Comparison of ENCODE assay signal across 10 cellular contexts in genomic region chr7:49773082-49773938, GRCh38. TPM values are rescaled to one million over a fixed set of nuclear protein-coding genes. Genes with fewer than 3 reads are reported as not detected.
DNase-seq lines count a peak whose midpoint lies in the region; ATAC-seq and TF ChIP-seq lines count a peak whose summit lies in the region.
"Had no signal": no experiment of that assay in that cellular context is flagged by ENCODE, and none has a peak within 500 bp of the region (broad histone marks: within the 10 kb centered on the region; RNA-seq: fewer than 3 reads in every experiment).

VWC2 (plus strand) TSS chr7:49773638; CDS start chr7:49775436, 1,798 bp downstream.

- peak; percentile 44 for DNase-seq in GM13976 (ENCODE audit: low spot score)
- no peak for DNase-seq in activated B cell treated with CpG ODN at 0.5 μM for 24 hours
- DNase-seq in gastrocnemius medialis, result no peak
- DNase-seq in stimulated activated CD4-positive, alpha-beta T cell treated with anti-CD3 and anti-CD28 coated beads, Interleukin-4, amount 100 ng/mL, for 24 hours, result no peak
- DNase-seq in activated CD4-positive, alpha-beta memory T cell treated with anti-CD3 and anti-CD28 coated beads for 36 hours, result no peak
- DNase-seq: IMR-90 had no signal

- ATAC-seq in activated B cell treated with CpG ODN at 0.5 μM for 24 hours (ENCODE audit: low read depth) (no peak), gastrocnemius medialis (no peak), HG02885 (IDR thresholded peaks at IDR 0.05; ENCODE audit: poor library complexity, unreplicated experiment) (no peak), HG03460 (IDR thresholded peaks at IDR 0.05; ENCODE audit: unreplicated experiment) (no peak)

- intact Hi-C loops in activated B cell treated with CpG ODN at 0.5 μM for 24 hours (cut with micrococcal nuclease) (no loop called here), gastrocnemius medialis (cut with DNase I; ENCODE audit: low total_unique reads) (no loop called here)
- intact Hi-C loops in activated CD4-positive, alpha-beta memory T cell treated with anti-CD3 and anti-CD28 coated beads for 36 hours (cut with micrococcal nuclease), result no loop called here

- in situ Hi-C loops in GM13976 (cut with MboI; ENCODE audit: low sequenced_read_pairs, unreplicated experiment) (no loop called here), gastrocnemius medialis (cut with MboI; ENCODE audit: low sequenced_read_pairs in 4 of 4) (no loop called here)

- peaks cover 3 to 6% of the 10 kb centered on the region in 2 donors for H3K4me1 ChIP-seq in gastrocnemius medialis

- H3K36me3 ChIP-seq in gastrocnemius medialis, result no peaks in the 10 kb centered on the region

- no peak within 1 kb of the TSS for H3K27ac ChIP-seq in gastrocnemius medialis
- H3K27ac ChIP-seq: VCaP had no signal

- H3K36me3 Mint-ChIP-seq in activated B cell treated with CpG ODN at 0.5 μM for 24 hours (ENCODE audit: low read depth), result no peaks in the 10 kb centered on the region
- no peaks in the 10 kb centered on the region for H3K36me3 Mint-ChIP-seq in activated CD4-positive, alpha-beta memory T cell treated with anti-CD3 and anti-CD28 coated beads for 36 hours

- CTCF ChIA-PET in activated B cell treated with CpG ODN at 0.5 μM for 24 hours (lab: Charles Lee), result no interaction called here
- CTCF ChIA-PET in activated CD4-positive, alpha-beta memory T cell treated with anti-CD3 and anti-CD28 coated beads for 36 hours (lab: Charles Lee), result no interaction called here

- TF ChIP-seq POLR2A in gastrocnemius medialis (IDR thresholded peaks at IDR 0.05), result no peak

- no peaks in the 10 kb centered on the region for H3K9me3 Mint-ChIP-seq in activated B cell treated with CpG ODN at 0.5 μM for 24 hours
- no peaks in the 10 kb centered on the region for H3K9me3 Mint-ChIP-seq in activated CD4-positive, alpha-beta memory T cell treated with anti-CD3 and anti-CD28 coated beads for 36 hours

- peak within 1 kb of the TSS; percentile 24 for H3K4me3 Mint-ChIP-seq in activated B cell treated with CpG ODN at 0.5 μM for 24 hours
- no peak within 1 kb of the TSS for H3K4me3 Mint-ChIP-seq in activated CD4-positive, alpha-beta memory T cell treated with anti-CD3 and anti-CD28 coated beads for 36 hours

- peaks cover 45% of the 10 kb centered on the region for H3K27me3 Mint-ChIP-seq in activated B cell treated with CpG ODN at 0.5 μM for 24 hours
- peaks cover 39% of the 10 kb centered on the region for H3K27me3 Mint-ChIP-seq in activated CD4-positive, alpha-beta memory T cell treated with anti-CD3 and anti-CD28 coated beads for 36 hours

- peak within 1 kb of the TSS; percentile 15 for H3K4me3 ChIP-seq in iPS-11a (ENCODE audit: low read depth, low read length)
- peak within 1 kb of the TSS; percentile 43 to 51 (median 43) for H3K4me3 ChIP-seq in gastrocnemius medialis

- TF ChIP-seq CTCF in GM13976 (IDR thresholded peaks at IDR 0.05; ENCODE audit: borderline replicate concordance, control extremely low read depth, extremely low read depth, insufficient read depth, missing control alignments), result no peak
- TF ChIP-seq CTCF in activated B cell treated with CpG ODN at 0.5 μM for 24 hours (IDR thresholded peaks at IDR 0.05), result no peak
- TF ChIP-seq CTCF in gastrocnemius medialis (IDR thresholded peaks at IDR 0.05 in 4 of 5, conservative IDR thresholded peaks at IDR 0.05 in 1 of 5), result no peak

- peaks cover 27 to 42% (median 39%) of the 10 kb centered on the region in 3 donors for H3K27me3 ChIP-seq in gastrocnemius medialis

- H3K4me1 Mint-ChIP-seq in activated B cell treated with CpG ODN at 0.5 μM for 24 hours, result peaks cover 9% of the 10 kb centered on the region
- peaks cover 5% of the 10 kb centered on the region for H3K4me1 Mint-ChIP-seq in activated CD4-positive, alpha-beta memory T cell treated with anti-CD3 and anti-CD28 coated beads for 36 hours (ENCODE audit: low read depth)

- POLR2A ChIA-PET in activated B cell treated with CpG ODN at 0.5 μM for 24 hours (lab: Charles Lee), result no interaction called here
- POLR2A ChIA-PET in activated CD4-positive, alpha-beta memory T cell treated with anti-CD3 and anti-CD28 coated beads for 36 hours (lab: Charles Lee), result no interaction called here

- no peak within 1 kb of the TSS for H3K27ac Mint-ChIP-seq in activated B cell treated with CpG ODN at 0.5 μM for 24 hours
- H3K27ac Mint-ChIP-seq in activated CD4-positive, alpha-beta memory T cell treated with anti-CD3 and anti-CD28 coated beads for 36 hours, result no peak within 1 kb of the TSS

- H3K9me3 ChIP-seq in gastrocnemius medialis, result no peaks in the 10 kb centered on the region

RNA-seq across cellular contexts. Expression of gene VWC2, which starts in this region (rescaled TPM):
- total RNA-seq in activated B cell treated with CpG ODN at 0.5 μM for 24 hours (not detected in 2 replicates), gastrocnemius medialis (not detected)
- not detected for total RNA-seq in activated CD4-positive, alpha-beta memory T cell treated with anti-CD3 and anti-CD28 coated beads for 36 hours
- total RNA-seq: IMR-90 had no signal
